In the genomic region with DNA sequence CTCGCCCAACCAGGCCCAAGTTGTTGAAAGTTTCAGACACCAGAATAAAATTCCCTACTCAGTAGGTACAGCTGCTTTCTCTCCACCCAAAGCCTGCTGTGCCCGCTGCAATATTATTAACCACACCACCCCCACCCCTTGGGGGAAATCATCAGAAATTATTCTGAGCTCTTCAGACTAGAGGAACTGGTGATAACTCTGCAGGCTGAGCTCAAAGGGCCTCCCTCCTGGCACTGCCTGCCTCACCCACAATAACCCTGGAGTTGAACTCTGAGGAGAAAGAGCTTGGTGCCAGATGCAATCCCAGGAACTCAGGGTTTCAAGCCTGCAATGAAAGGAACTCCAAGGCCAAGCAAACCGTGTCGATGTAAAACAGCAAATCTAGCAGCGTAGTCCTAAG, we compare ENCODE assay signal across 33 cellular contexts.
"Had no signal": no experiment of that assay in that cellular context is flagged by ENCODE, and none has a peak within 500 bp of the region (broad histone marks: within the 10 kb centered on the region; RNA-seq: fewer than 3 reads in every experiment).

No MANE protein-coding gene starts in this region.

- DNase-seq: activated CD4-positive, alpha-beta T cell treated with anti-CD3 and anti-CD28 coated beads for 4 hours; activated CD4-positive, alpha-beta T cell treated with anti-CD3 and anti-CD28 coated beads, Interleukin-2, amount 50 U/mL, for 48 hours; activated CD4-positive, CD25-positive, alpha-beta regulatory T cell; activated CD8-positive, alpha-beta memory T cell treated with anti-CD3 and anti-CD28 coated beads, Interleukin-2, amount 50 U/mL, for 4 hours; activated effector memory CD4-positive, alpha-beta T cell treated with anti-CD3 and anti-CD28 coated beads, Interleukin-2, amount 50 U/mL, for 16 hours; activated naive CD4-positive, alpha-beta T cell treated with anti-CD3 and anti-CD28 coated beads for 36 hours; activated naive CD8-positive, alpha-beta T cell treated with anti-CD3 and anti-CD28 coated beads for 36 hours; activated T-cell treated with anti-CD3 and anti-CD28 coated beads, Interleukin-2, amount 50 U/mL, for 1 hour; brain microvascular endothelial cell; caudate nucleus; cortex of kidney; effector memory CD8-positive, alpha-beta T cell; erythroblast; hypothalamus; immature natural killer cell; kidney; lower lobe of right lung; mesenchymal stem cell; nephron progenitor cell; stimulated activated CD4-positive, alpha-beta T cell treated with anti-CD3 and anti-CD28 coated beads, Interleukin-1b, Interleukin-23, amount 100 ng/mL, for 48 hours; stimulated activated CD4-positive, alpha-beta T cell treated with anti-CD3 and anti-CD28 coated beads, Interleukin-4, amount 100 ng/mL, for 4 hours; stimulated activated naive B cell treated with anti-CD40 and anti-IgM and Interleukin-4, amounts not matched to agents 10 μg/mL and 1 μg/mL and 100 μg/mL, for 72 hours; stomach; T-cell; transverse colon; uterus had no signal

- H3K4me1 Mint-ChIP-seq: activated naive CD8-positive, alpha-beta T cell treated with anti-CD3 and anti-CD28 coated beads for 36 hours; immature natural killer cell; stimulated activated naive B cell treated with anti-CD40 and anti-IgM and Interleukin-4, amounts not matched to agents 10 μg/mL and 1 μg/mL and 100 μg/mL, for 72 hours; T-cell had no signal

- H3K27me3 ChIP-seq: brain microvascular endothelial cell, gastroesophageal sphincter, neutrophil, suprapubic skin, transverse colon, uterus had no signal

- H3K27ac Mint-ChIP-seq: activated naive CD4-positive, alpha-beta T cell treated with anti-CD3 and anti-CD28 coated beads for 36 hours; activated naive CD8-positive, alpha-beta T cell treated with anti-CD3 and anti-CD28 coated beads for 36 hours; activated T-helper 1 cell treated with anti-CD3 and anti-CD28 coated beads, Interleukin-12 subunit alpha, Interleukin-12 subunit beta, Interleukin-2, Interleukin-4 antibody, amounts not matched to agents 30 ng/mL and 10 ng/mL and 1 ng/mL, durations not matched to agents 14 hours and 24 hours and 36 hours; effector memory CD8-positive, alpha-beta T cell; immature natural killer cell; nephron progenitor cell; stimulated activated naive B cell treated with anti-CD40 and anti-IgM and Interleukin-4, amounts not matched to agents 10 μg/mL and 1 μg/mL and 100 μg/mL, for 72 hours; T-cell; T-helper 2 cell treated with Interferon-gamma antibody and Interleukin-4, amounts not matched to agents 5 μg/mL and 100 μg/mL, for 36 hours had no signal

- H3K27me3 Mint-ChIP-seq: stimulated activated naive B cell treated with anti-CD40 and anti-IgM and Interleukin-4, amounts not matched to agents 10 μg/mL and 1 μg/mL and 100 μg/mL, for 72 hours had no signal

- ATAC-seq: effector memory CD8-positive, alpha-beta T cell; gastroesophageal sphincter; lower lobe of right lung; sciatic nerve; stimulated activated naive B cell treated with anti-CD40 and anti-IgM and Interleukin-4, amounts not matched to agents 10 μg/mL and 1 μg/mL and 100 μg/mL, for 72 hours; T-cell had no signal

- H3K4me3 ChIP-seq: gastroesophageal sphincter, lower lobe of right lung, smooth muscle cell, stomach, suprapubic skin, transverse colon, uterus had no signal

- H3K9me3 ChIP-seq: gastroesophageal sphincter, lower lobe of right lung, neutrophil, stomach, suprapubic skin, transverse colon, uterus had no signal

- H3K4me3 Mint-ChIP-seq: activated naive CD4-positive, alpha-beta T cell treated with anti-CD3 and anti-CD28 coated beads for 36 hours; activated naive CD8-positive, alpha-beta T cell treated with anti-CD3 and anti-CD28 coated beads for 36 hours; activated T-helper 1 cell treated with anti-CD3 and anti-CD28 coated beads, Interleukin-12 subunit alpha, Interleukin-12 subunit beta, Interleukin-2, Interleukin-4 antibody, amounts not matched to agents 30 ng/mL and 10 ng/mL and 1 ng/mL, durations not matched to agents 14 hours and 24 hours and 36 hours; effector memory CD8-positive, alpha-beta T cell; immature natural killer cell; nephron progenitor cell; stimulated activated naive B cell treated with anti-CD40 and anti-IgM and Interleukin-4, amounts not matched to agents 10 μg/mL and 1 μg/mL and 100 μg/mL, for 72 hours; T-cell; T-helper 2 cell treated with Interferon-gamma antibody and Interleukin-4, amounts not matched to agents 5 μg/mL and 100 μg/mL, for 36 hours had no signal

- H3K36me3 Mint-ChIP-seq: activated naive CD8-positive, alpha-beta T cell treated with anti-CD3 and anti-CD28 coated beads for 36 hours; immature natural killer cell; stimulated activated naive B cell treated with anti-CD40 and anti-IgM and Interleukin-4, amounts not matched to agents 10 μg/mL and 1 μg/mL and 100 μg/mL, for 72 hours; T-cell had no signal

- H3K36me3 ChIP-seq: brain microvascular endothelial cell, gastroesophageal sphincter, lower lobe of right lung, neutrophil, stomach, suprapubic skin, transverse colon, uterus had no signal

- H3K9me3 Mint-ChIP-seq: activated naive CD8-positive, alpha-beta T cell treated with anti-CD3 and anti-CD28 coated beads for 36 hours; activated T-helper 1 cell treated with anti-CD3 and anti-CD28 coated beads, Interleukin-12 subunit alpha, Interleukin-12 subunit beta, Interleukin-2, Interleukin-4 antibody, amounts not matched to agents 30 ng/mL and 10 ng/mL and 1 ng/mL, durations not matched to agents 14 hours and 24 hours and 36 hours; immature natural killer cell; nephron progenitor cell had no signal

- H3K27ac ChIP-seq: brain microvascular endothelial cell, gastroesophageal sphincter, lower lobe of right lung, neutrophil, stomach, suprapubic skin, uterus had no signal
